In the genomic region with DNA sequence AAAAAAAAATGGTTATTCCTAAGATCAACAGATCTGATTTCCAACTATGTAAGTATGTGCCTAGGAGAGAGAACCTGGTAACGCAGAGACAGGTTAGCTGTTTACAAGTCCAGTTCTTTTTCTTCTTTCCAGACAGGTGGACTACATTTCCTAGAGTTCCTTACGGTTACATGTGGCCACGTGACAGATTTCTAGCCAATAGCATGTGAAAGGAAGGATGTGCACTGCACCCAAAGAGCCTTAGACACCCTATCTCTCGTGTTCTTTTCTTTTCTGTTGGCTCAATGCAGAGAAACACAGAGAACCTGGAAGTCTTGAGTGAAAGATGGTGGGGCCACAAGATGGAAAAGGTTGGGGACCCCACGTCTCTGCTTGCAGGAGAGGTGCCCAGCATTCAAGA, we compare ENCODE assay signal across 1 cellular context.
TF ChIP-seq lines count a peak whose summit lies in the region.

No MANE protein-coding gene starts in this region.

TF ChIP-seq in HepG2, 621 proteins besides CTCF, POLR2A, EP300 and RAD21 (continued from another document):
- TF ChIP-seq FOXP4 (CRISPR knock-in tag; IDR thresholded peaks at IDR 0.05) = no peak
- no peak for TF ChIP-seq ZNF510 (CRISPR knock-in tag; IDR thresholded peaks at IDR 0.05; ENCODE audit: low read depth)
- no peak for TF ChIP-seq ZNF577 (CRISPR knock-in tag; IDR thresholded peaks at IDR 0.05; ENCODE audit: borderline replicate concordance, low read depth)
- no peak for TF ChIP-seq ZNF451 (CRISPR knock-in tag; IDR thresholded peaks at IDR 0.05)
TF ChIP-seq in HepG2: peak in this region for 4.
